ENCODE assay signal across 13 cellular contexts in genomic region chr6:113276631-113277030, GRCh38.
"Had no signal": no experiment of that assay in that cellular context is flagged by ENCODE, and none has a peak within 500 bp of the region (broad histone marks: within the 10 kb centered on the region; RNA-seq: fewer than 3 reads in every experiment).

No MANE protein-coding gene starts in this region.

- H3K27me3 Mint-ChIP-seq: naive thymus-derived CD8-positive, alpha-beta T cell had no signal

- H3K4me3 Mint-ChIP-seq: naive thymus-derived CD8-positive, alpha-beta T cell; neural crest cell had no signal

- ATAC-seq: left lobe of liver; mucosa of descending colon; naive thymus-derived CD8-positive, alpha-beta T cell; right cardiac atrium had no signal

- DNase-seq: erythroblast; glutamatergic neuron; islet precursor cell; mucosa of descending colon; naive thymus-derived CD8-positive, alpha-beta T cell; ovary; right cardiac atrium; small intestine; stimulated activated CD4-positive, alpha-beta T cell treated with anti-CD3 and anti-CD28 coated beads, Interleukin-12 subunit alpha, Interleukin-12 subunit beta, amount 100 ng/mL, for 4 hours; stimulated activated naive CD4-positive, alpha-beta T cell; trophoblast cell had no signal

- H3K4me1 Mint-ChIP-seq: naive thymus-derived CD8-positive, alpha-beta T cell had no signal

- H3K27ac Mint-ChIP-seq: naive thymus-derived CD8-positive, alpha-beta T cell had no signal

- H3K36me3 Mint-ChIP-seq: naive thymus-derived CD8-positive, alpha-beta T cell had no signal

- H3K4me3 ChIP-seq: mucosa of descending colon, ovary had no signal
